15 cellular contexts compared by ENCODE assay signal in the genomic region with DNA sequence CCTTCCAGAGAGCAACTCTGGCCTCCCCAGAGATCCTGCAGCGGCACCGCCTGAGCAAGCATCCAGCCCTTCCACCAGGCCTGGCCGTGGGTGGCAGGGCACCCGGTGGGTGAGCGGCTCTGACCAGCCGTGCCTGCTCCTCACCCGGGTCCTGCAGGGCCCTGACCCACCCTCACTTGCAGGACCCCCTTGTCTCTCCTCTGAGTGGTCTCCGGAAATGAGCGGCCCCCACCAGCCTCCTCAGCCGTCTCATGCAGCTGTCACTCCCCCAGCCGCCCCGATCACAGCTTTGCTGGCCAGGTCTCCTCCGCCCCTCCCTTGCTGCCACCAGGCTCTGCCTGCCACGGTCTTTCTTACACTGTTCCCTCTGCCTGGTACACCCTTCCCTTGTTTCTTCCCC.
A peak's percentile ranks its signal among the peaks of the same experiment; 100 is the strongest.
DNase-seq lines count a peak whose midpoint lies in the region; ATAC-seq and TF ChIP-seq lines count a peak whose summit lies in the region.
"Had no signal": no experiment of that assay in that cellular context is flagged by ENCODE, and none has a peak within 500 bp of the region (broad histone marks: within the 10 kb centered on the region; RNA-seq: fewer than 3 reads in every experiment).

No MANE protein-coding gene starts in this region.

- H3K4me1 ChIP-seq in right atrium auricular region = peaks cover 0 to 6% of the 10 kb centered on the region in 2 donors
- peaks cover 2% of the 10 kb centered on the region for H3K4me1 ChIP-seq in mesendoderm (ENCODE audit: control insufficient read depth, low read depth, low read length)
- peaks cover 12 to 16% of the 10 kb centered on the region in 2 experiments for H3K4me1 ChIP-seq in trophoblast cell (ENCODE audit: control insufficient read depth in 1 of 2, insufficient read depth in 2 of 2, low read length in 2 of 2)
- H3K4me1 ChIP-seq in right lobe of liver = no peaks in the 10 kb centered on the region

- intact Hi-C loops in Right ventricle myocardium inferior (cut with DNase I) (no loop called here), right lobe of liver (cut with DNase I) (no loop called here)

- H4K91ac ChIP-seq in trophoblast cell (ENCODE audit: low read depth, low read length) = peak overlapping the region; percentile 98

- H3K79me2 ChIP-seq in mesendoderm (ENCODE audit: control insufficient read depth, insufficient read depth, low read length) (no peaks in the 10 kb centered on the region), trophoblast cell (ENCODE audit: control insufficient read depth, insufficient read depth, low read length, poor library complexity) (peaks cover 9% of the 10 kb centered on the region)

- H3K23ac ChIP-seq in mesendoderm (ENCODE audit: low read length) (no peak overlapping the region), trophoblast cell (ENCODE audit: low read length) (no peak overlapping the region)

- no peak overlapping the region for H2BK15ac ChIP-seq in mesendoderm (replicated peaks; ENCODE audit: low read depth)

- H3K18ac ChIP-seq in mesendoderm (ENCODE audit: low read length) (no peak overlapping the region), trophoblast cell (ENCODE audit: low read length) (peak overlapping the region; percentile 24)

- H2AK5ac ChIP-seq in mesendoderm (ENCODE audit: low read length) = no peak overlapping the region
- peak overlapping the region; percentile 97 for H2AK5ac ChIP-seq in trophoblast cell (ENCODE audit: low read length)

- H3K36me3 ChIP-seq in right atrium auricular region (no peaks in the 10 kb centered on the region), mesendoderm (ENCODE audit: control insufficient read depth, insufficient read depth, low read length) (no peaks in the 10 kb centered on the region), trophoblast cell (ENCODE audit: control insufficient read depth in 1 of 2, insufficient read depth in 2 of 2, low read length in 2 of 2) (peaks cover 2% of the 10 kb centered on the region in 2 experiments), right lobe of liver (no peaks in the 10 kb centered on the region)

- TF ChIP-seq CTCF in right atrium auricular region (IDR thresholded peaks at IDR 0.05) (no peak), right lobe of liver (IDR thresholded peaks at IDR 0.05) (no peak)

- H3K9me3 ChIP-seq in right atrium auricular region (no peaks in the 10 kb centered on the region), trophoblast cell (ENCODE audit: insufficient read depth, low read depth, low read length) (no peaks in the 10 kb centered on the region), right lobe of liver (no peaks in the 10 kb centered on the region)

- peak overlapping the region; percentile 29 for H3K14ac ChIP-seq in trophoblast cell (ENCODE audit: low read length)

- no peak for ATAC-seq in Right ventricle myocardium inferior
- no peak for ATAC-seq in right lobe of liver
- ATAC-seq: HCT116 had no signal

- H4K8ac ChIP-seq in mesendoderm (ENCODE audit: low read depth, low read length) = no peak overlapping the region
- H4K8ac ChIP-seq in trophoblast cell (ENCODE audit: low read depth, low read length) = peak overlapping the region; percentile 73

- H3K56ac ChIP-seq in mesendoderm (ENCODE audit: low read length) = peak overlapping the region; percentile 56

- no peak for TF ChIP-seq POLR2A in right lobe of liver (IDR thresholded peaks at IDR 0.05)

- no peak overlapping the region for H3K4me2 ChIP-seq in mesendoderm (ENCODE audit: low read length)
- H3K4me2 ChIP-seq in trophoblast cell (ENCODE audit: low read length) = no peak overlapping the region

- H2BK120ac ChIP-seq in mesendoderm (ENCODE audit: low read depth, low read length) (no peak overlapping the region), trophoblast cell (ENCODE audit: insufficient read depth, low read length, poor library complexity) (peak overlapping the region; percentile 89)

- H4K12ac ChIP-seq in trophoblast cell (ENCODE audit: low read depth, low read length) = no peak overlapping the region

- H3K27me3 ChIP-seq in right atrium auricular region (no peaks in the 10 kb centered on the region), mesendoderm (ENCODE audit: insufficient read depth, low read length, poor library complexity) (no peaks in the 10 kb centered on the region), trophoblast cell (ENCODE audit: insufficient read depth, low read length) (no peaks in the 10 kb centered on the region), right lobe of liver (no peaks in the 10 kb centered on the region)

- H3K4me3 ChIP-seq in right atrium auricular region (no peak overlapping the region), mesendoderm (ENCODE audit: low read length) (no peak overlapping the region), trophoblast cell (ENCODE audit: low read depth, low read length) (no peak overlapping the region), right lobe of liver (no peak overlapping the region)

- H3K4ac ChIP-seq in mesendoderm (ENCODE audit: low read depth, low read length) (no peak overlapping the region), trophoblast cell (ENCODE audit: low read depth, low read length) (peak overlapping the region; percentile 16)

- H3K9ac ChIP-seq in mesendoderm (ENCODE audit: low read length) (no peak overlapping the region), trophoblast cell (ENCODE audit: low read length) (no peak overlapping the region)

- WGBS in mesendoderm (ENCODE audit: extremely low coverage, insufficient coverage, low lambda C conversion rate) = no CpG with 5 or more reads among the region's 14 CpGs
- WGBS in trophoblast cell (ENCODE audit: extremely low coverage, insufficient coverage, insufficient read length) = no CpG with 5 or more reads among the region's 14 CpGs
- 20% methylated on average over 1 of the region's 14 CpGs for WGBS in right lobe of liver (ENCODE audit: insufficient coverage, low coverage, low lambda C conversion rate, missing lambda C conversion rate)

- H2AFZ ChIP-seq in trophoblast cell (ENCODE audit: insufficient read depth, low read length, poor library complexity) = no peak overlapping the region

- no peak overlapping the region for H3K27ac ChIP-seq in right atrium auricular region
- H3K27ac ChIP-seq in mesendoderm (ENCODE audit: low read depth, low read length) = no peak overlapping the region
- H3K27ac ChIP-seq in trophoblast cell (ENCODE audit: low read depth, low read length) = no peak overlapping the region
- no peak overlapping the region for H3K27ac ChIP-seq in right lobe of liver
- H3K27ac ChIP-seq: 22Rv1, HL-60 had no signal

- H2BK5ac ChIP-seq in mesendoderm (ENCODE audit: low read length) (no peak overlapping the region), trophoblast cell (ENCODE audit: low read depth, low read length, poor library complexity) (peak overlapping the region; percentile 14)

- DNase-seq in Right ventricle myocardium inferior (ENCODE audit: missing footprints) (peak; percentile 14), right atrium auricular region (ENCODE audit: low spot score) (no peak), dedifferentiated amniotic fluid mesenchymal stem cell (ENCODE audit: extremely low spot score) (peak; percentile 12), mesendoderm (no peak), trophoblast cell (no peak), right lobe of liver (no peak), COLO668 (lab: John Stamatoyannopoulos, UW; ENCODE audit: unreplicated experiment) (no peak), NCI-H2196 (lab: John Stamatoyannopoulos, UW; ENCODE audit: unreplicated experiment) (no peak)
- DNase-seq: CD4-positive, alpha-beta T cell; DMS79 treated with DMSO at 0.1 percent for 48 hours; EL; GOT3 had no signal

- H4K5ac ChIP-seq in mesendoderm (ENCODE audit: low read length) = no peak overlapping the region

- peak overlapping the region; percentile 100 for H2BK12ac ChIP-seq in trophoblast cell (ENCODE audit: low read length)

- H3K79me1 ChIP-seq in mesendoderm (ENCODE audit: low read length) (no peaks in the 10 kb centered on the region), trophoblast cell (ENCODE audit: low read length) (peaks cover 25% of the 10 kb centered on the region)

Comparison
In these comparisons a context has a peak if more than half of its experiments do, and no peak if none do; other contexts are left out.
1. DNase-seq: peak in Right ventricle myocardium inferior (single experiment) and dedifferentiated amniotic fluid mesenchymal stem cell (single experiment); none in right atrium auricular region (single experiment), mesendoderm (single experiment), trophoblast cell (0 of 2), right lobe of liver (0 of 3), COLO668 (single experiment) and NCI-H2196 (single experiment).